ENCODE assay signal across 8 cellular contexts in genomic region chr1:198638894-198639319, GRCh38. TPM values are rescaled to one million over a fixed set of nuclear protein-coding genes. Genes with fewer than 3 reads are reported as not detected.
DNase-seq lines count a peak whose midpoint lies in the region; ATAC-seq and TF ChIP-seq lines count a peak whose summit lies in the region.

Gene PTPRC (plus strand): TSS chr1:198639040. CDS start chr1:198639269, 229 bp downstream.

- H3K36me3 ChIP-seq in DOHH2 (ENCODE audit: control insufficient read depth, low read length), result peaks cover 44% of the 10 kb centered on the region
- H3K36me3 ChIP-seq in neutrophil, result peaks cover 19% of the 10 kb centered on the region
- H3K36me3 ChIP-seq in endodermal cell (ENCODE audit: control insufficient read depth, insufficient read depth, low read length), result no peaks in the 10 kb centered on the region

- H3K27me3 ChIP-seq in DOHH2 (ENCODE audit: control insufficient read depth, low read length) (no peaks in the 10 kb centered on the region), neutrophil (no peaks in the 10 kb centered on the region), endodermal cell (ENCODE audit: control insufficient read depth, insufficient read depth, low read length, poor library complexity, severe bottlenecking) (no peaks in the 10 kb centered on the region)

- peak within 1 kb of the TSS; percentile 93 for H3K27ac Mint-ChIP-seq in activated naive CD8-positive, alpha-beta T cell
- no peak within 1 kb of the TSS for H3K27ac Mint-ChIP-seq in endodermal cell

- peaks cover 64% of the 10 kb centered on the region for H3K4me1 Mint-ChIP-seq in activated naive CD8-positive, alpha-beta T cell (ENCODE audit: low read depth)
- peaks cover 2% of the 10 kb centered on the region for H3K4me1 Mint-ChIP-seq in endodermal cell

- H3K9me3 ChIP-seq in DOHH2 (ENCODE audit: control insufficient read depth, insufficient read depth, low read length) (no peaks in the 10 kb centered on the region), neutrophil (no peaks in the 10 kb centered on the region), endodermal cell (ENCODE audit: control insufficient read depth, low read length) (no peaks in the 10 kb centered on the region)

- no peaks in the 10 kb centered on the region for H3K27me3 Mint-ChIP-seq in activated naive CD8-positive, alpha-beta T cell
- H3K27me3 Mint-ChIP-seq in endodermal cell (ENCODE audit: insufficient read depth), result no peaks in the 10 kb centered on the region

- peak within 1 kb of the TSS; percentile 92 for H3K4me3 Mint-ChIP-seq in activated naive CD8-positive, alpha-beta T cell
- no peak within 1 kb of the TSS for H3K4me3 Mint-ChIP-seq in endodermal cell

- H3K4me1 ChIP-seq in DOHH2 (ENCODE audit: control insufficient read depth, low read length) (peaks cover 66% of the 10 kb centered on the region), neutrophil (ENCODE audit: control insufficient read depth in 1 of 2, insufficient read depth in 1 of 2, low read depth in 1 of 2, low read length in 1 of 2) (peaks cover 36 to 58% of the 10 kb centered on the region in 2 experiments), endodermal cell (ENCODE audit: control insufficient read depth, insufficient read depth, low read length) (no peaks in the 10 kb centered on the region)

- ATAC-seq in GM19463 (IDR thresholded peaks at IDR 0.05; ENCODE audit: unreplicated experiment) (peak; percentile 67), HG03460 (IDR thresholded peaks at IDR 0.05; ENCODE audit: unreplicated experiment) (peak; percentile 82)

- 90 to 100% methylated on average over 1 to 5 of the region's 5 CpGs for WGBS in endodermal cell (ENCODE audit: insufficient coverage in 1 of 2, insufficient read length in 1 of 2), 2 experiments

- H3K4me3 ChIP-seq in DOHH2 (ENCODE audit: low read length) (peak within 1 kb of the TSS; percentile 83), neutrophil (ENCODE audit: low read depth in 1 of 2, low read length in 1 of 2) (peak within 1 kb of the TSS; percentile 73 to 78), endodermal cell (ENCODE audit: low read length) (no peak within 1 kb of the TSS)

- peak within 1 kb of the TSS; percentile 96 for H3K4me2 ChIP-seq in DOHH2 (ENCODE audit: low read length)

- H3K9me2 ChIP-seq in DOHH2 (replicated peaks; ENCODE audit: control insufficient read depth, low read length), result no peaks in the 10 kb centered on the region

- no peak for TF ChIP-seq CTCF in DOHH2 (IDR thresholded peaks at IDR 0.05; ENCODE audit: low read depth, low read length, poor library complexity, severe bottlenecking)
- TF ChIP-seq CTCF in neutrophil (IDR thresholded peaks at IDR 0.05), result peak; percentile 40
- no peak for TF ChIP-seq CTCF in endodermal cell (conservative IDR thresholded peaks at IDR 0.05)

- H3K9ac ChIP-seq in endodermal cell (ENCODE audit: extremely low read depth, low read length, poor library complexity, severe bottlenecking), result no peak within 1 kb of the TSS

- peaks cover 17% of the 10 kb centered on the region for H3K36me3 Mint-ChIP-seq in activated naive CD8-positive, alpha-beta T cell
- H3K36me3 Mint-ChIP-seq in endodermal cell (ENCODE audit: low read depth), result no peaks in the 10 kb centered on the region

- H3K9me3 Mint-ChIP-seq in activated naive CD8-positive, alpha-beta T cell (ENCODE audit: low read depth), result peaks cover 3% of the 10 kb centered on the region
- H3K9me3 Mint-ChIP-seq in endodermal cell, result no peaks in the 10 kb centered on the region

- H3F3A ChIP-seq in DOHH2 (ENCODE audit: control insufficient read depth, insufficient read depth), result peaks cover 42% of the 10 kb centered on the region

- DNase-seq in AG20443 (ENCODE audit: low spot score) (no peak), endodermal cell (no peak), NCI-H446 (lab: John Stamatoyannopoulos, UW) (no peak)

- no peaks in the 10 kb centered on the region for H4K20me1 ChIP-seq in DOHH2 (ENCODE audit: control insufficient read depth, insufficient read depth, low read depth, low read length)

- peak within 1 kb of the TSS; percentile 100 for H3K27ac ChIP-seq in DOHH2 (ENCODE audit: low read depth, low read length)
- peak within 1 kb of the TSS; percentile 97 for H3K27ac ChIP-seq in neutrophil
- H3K27ac ChIP-seq in endodermal cell (ENCODE audit: low read depth, low read length), result no peak within 1 kb of the TSS

- peaks cover 90% of the 10 kb centered on the region for H3K79me2 ChIP-seq in DOHH2 (ENCODE audit: control insufficient read depth, low read length)

RNA-seq across cellular contexts. Expression of gene PTPRC, which starts in this region (rescaled TPM):
- total RNA-seq in endodermal cell, result under 1 TPM in 1 of 2 donors, not detected in 1; 0.11 TPM
- polyA plus RNA-seq in endodermal cell (2013, experiment 1 of 2), result not detected
- polyA plus RNA-seq in endodermal cell (2013, experiment 2 of 2), result not detected
